Comparison of ENCODE assay signal across 8 cellular contexts in the genomic region with DNA sequence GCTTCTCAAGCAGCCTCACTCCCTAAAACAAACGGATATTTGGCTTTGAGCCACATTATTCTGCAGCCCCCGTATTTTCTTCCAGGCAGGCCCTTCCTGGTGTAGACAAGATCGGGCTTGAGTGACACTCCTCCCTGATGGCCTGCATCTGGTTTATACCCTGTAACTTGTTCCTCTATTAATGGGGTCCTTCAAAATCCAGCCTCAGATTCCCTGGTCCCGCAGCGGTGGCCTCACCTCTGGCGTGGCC. TPM values are rescaled to one million over a fixed set of nuclear protein-coding genes. Genes with fewer than 3 reads are reported as not detected.
DNase-seq lines count a peak whose midpoint lies in the region; ATAC-seq and TF ChIP-seq lines count a peak whose summit lies in the region.

No MANE protein-coding gene starts in this region.

- H3K27ac Mint-ChIP-seq in memory B cell: peak overlapping the region; percentile 80

- no peak for TF ChIP-seq CTCF in heart left ventricle (IDR thresholded peaks at IDR 0.05)
- TF ChIP-seq CTCF in body of pancreas (IDR thresholded peaks at IDR 0.05): no peak
- TF ChIP-seq CTCF in upper lobe of right lung (IDR thresholded peaks at IDR 0.05): no peak

- TF ChIP-seq POLR2A in heart left ventricle (IDR thresholded peaks at IDR 0.05) (no peak), body of pancreas (IDR thresholded peaks at IDR 0.05) (no peak)

- peak overlapping the region in 11 of 12 donors; percentile 84 to 94 (median 89) for H3K27ac ChIP-seq in heart left ventricle
- peak overlapping the region; percentile 75 to 85 (median 80) for H3K27ac ChIP-seq in body of pancreas
- peak overlapping the region; percentile 86 for H3K27ac ChIP-seq in upper lobe of right lung

- ATAC-seq in heart left ventricle (no peak), left ventricle myocardium superior (no peak), body of pancreas (no peak), memory B cell (ENCODE audit: low read depth) (no peak), upper lobe of right lung (no peak), GM21529 (IDR thresholded peaks at IDR 0.05; ENCODE audit: unreplicated experiment) (no peak)

- DNase-seq in heart left ventricle: no peak
- DNase-seq in left ventricle myocardium superior: no peak
- no peak for DNase-seq in body of pancreas
- no peak for DNase-seq in memory B cell (ENCODE audit: low spot score in 2 of 2)
- DNase-seq in upper lobe of right lung: no peak
- DNase-seq in NCI-H345 treated with DMSO at 0.1 percent for 48 hours (lab: John Stamatoyannopoulos, UW; ENCODE audit: unreplicated experiment): no peak
- DNase-seq in cerebellar cortex (ENCODE audit: low spot score): no peak

- H3K4me1 Mint-ChIP-seq in memory B cell: peaks cover 23% of the 10 kb centered on the region

- peaks cover 10% of the 10 kb centered on the region for H3K36me3 Mint-ChIP-seq in memory B cell

- WGBS in heart left ventricle, 4 donors: 1 to 3% (median 1%) methylated on average over 6 of the region's 6 CpGs
- WGBS in body of pancreas, 2 donors: 0 to 2% methylated on average over 3 to 6 of the region's 6 CpGs

- peaks cover 2% of the 10 kb centered on the region for H3K9me3 Mint-ChIP-seq in memory B cell

- H3K4me3 Mint-ChIP-seq in memory B cell: peak overlapping the region; percentile 95

- peak overlapping the region; percentile 6 to 88 (median 72) for H3K4me3 ChIP-seq in heart left ventricle
- H3K4me3 ChIP-seq in body of pancreas: no peak overlapping the region
- peak overlapping the region; percentile 77 for H3K4me3 ChIP-seq in upper lobe of right lung

- H3K9me3 ChIP-seq in heart left ventricle (peaks cover 0 to 13% (median 0%) of the 10 kb centered on the region in 12 donors), body of pancreas (no peaks in the 10 kb centered on the region), upper lobe of right lung (no peaks in the 10 kb centered on the region)

- H3K27me3 ChIP-seq in heart left ventricle (no peaks in the 10 kb centered on the region), body of pancreas (no peaks in the 10 kb centered on the region), upper lobe of right lung (no peaks in the 10 kb centered on the region)

- H3K36me3 ChIP-seq in heart left ventricle (peaks cover 0 to 24% (median 20%) of the 10 kb centered on the region in 9 donors), body of pancreas (replicated peaks in 1 of 2; ENCODE audit: insufficient read depth in 1 of 2, low read depth in 2 of 2) (no peaks in the 10 kb centered on the region), upper lobe of right lung (peaks cover 23% of the 10 kb centered on the region)

- H3K4me1 ChIP-seq in heart left ventricle: peaks cover 0 to 48% (median 31%) of the 10 kb centered on the region in 12 donors
- H3K4me1 ChIP-seq in body of pancreas: peaks cover 23% of the 10 kb centered on the region
- peaks cover 15% of the 10 kb centered on the region for H3K4me1 ChIP-seq in upper lobe of right lung

- intact Hi-C loops in heart left ventricle (cut with DNase I) (loop anchor here in 7 of 10 donors (1.0 to 2.0 kb wide), 4 partner anchors 24 to 28 kb away; a partner anchor contains a TSS), left ventricle myocardium superior (cut with micrococcal nuclease) (no loop called here), body of pancreas (cut with DNase I) (no loop called here), upper lobe of right lung (cut with DNase I) (no loop called here)

- H3K27me3 Mint-ChIP-seq in memory B cell: no peaks in the 10 kb centered on the region

RNA-seq across cellular contexts. Expression of a gene that starts 0.4 kb away (rescaled TPM):
- 100 to 1,000 TPM in 8 of 9 donors, 10 to 100 TPM in 1; 94.5 to 142 (median 115) TPM for total RNA-seq in heart left ventricle
- polyA plus RNA-seq in heart left ventricle: 100 to 1,000 TPM; 116 to 179 TPM
- 128 TPM for total RNA-seq in left ventricle myocardium superior
- total RNA-seq in body of pancreas: 10 to 100 TPM; 31.6 to 61.0 TPM
- 87.5 TPM for total RNA-seq in upper lobe of right lung

RNA-seq across cellular contexts. Expression of a gene that starts 25.1 kb away (rescaled TPM):
- 100 to 1,000 TPM in 5 of 9 donors, 10 to 100 TPM in 4; 77.9 to 119 (median 102) TPM for total RNA-seq in heart left ventricle
- 100 to 1,000 TPM in 1 of 2 donors, 10 to 100 TPM in 1; 79.2 to 108 TPM for polyA plus RNA-seq in heart left ventricle
- 115 TPM for total RNA-seq in left ventricle myocardium superior
- 10 to 100 TPM; 49.3 to 49.4 TPM for total RNA-seq in body of pancreas
- 50.1 TPM for total RNA-seq in upper lobe of right lung

RNA-seq across cellular contexts. Expression of a gene that starts 27.7 kb away (rescaled TPM):
- total RNA-seq in heart left ventricle (10 to 100 TPM in 1 of 9 donors, 1 to 10 TPM in 8; 6.1 to 12.7 (median 8.7) TPM), left ventricle myocardium superior (11.0 TPM), body of pancreas (1 to 10 TPM; 2.1 to 8.6 TPM), upper lobe of right lung (11.6 TPM)
- polyA plus RNA-seq in heart left ventricle: 10 to 100 TPM in 1 of 2 donors, 1 to 10 TPM in 1; 7.9 to 21.0 TPM

RNA-seq across cellular contexts. Expression of a gene that starts 28.1 kb away (rescaled TPM):
- total RNA-seq in heart left ventricle (1 to 10 TPM in 2 of 9 donors, under 1 TPM in 1, not detected in 6; 0.71 to 3.6 (median 1.5) TPM), left ventricle myocardium superior (not detected), body of pancreas (not detected), upper lobe of right lung (not detected)
- under 1 TPM; 0.15 to 0.99 TPM for polyA plus RNA-seq in heart left ventricle

Comparison
In these comparisons a context has a peak if more than half of its experiments do, and no peak if none do; other contexts are left out.
1. intact Hi-C loops: an anchor here in heart left ventricle (1.0 to 2.0 kb wide); none called in left ventricle myocardium superior, body of pancreas and upper lobe of right lung.
2. H3K4me3 ChIP-seq: peak in heart left ventricle (12 of 12) and upper lobe of right lung (single experiment); none in body of pancreas (0 of 2).
3. Peak in every context shown above with its lines, with median percentiles within 50 percentile points of each other: H3K27ac ChIP-seq.